ENCODE assay signal across 9 cellular contexts in the genomic region with DNA sequence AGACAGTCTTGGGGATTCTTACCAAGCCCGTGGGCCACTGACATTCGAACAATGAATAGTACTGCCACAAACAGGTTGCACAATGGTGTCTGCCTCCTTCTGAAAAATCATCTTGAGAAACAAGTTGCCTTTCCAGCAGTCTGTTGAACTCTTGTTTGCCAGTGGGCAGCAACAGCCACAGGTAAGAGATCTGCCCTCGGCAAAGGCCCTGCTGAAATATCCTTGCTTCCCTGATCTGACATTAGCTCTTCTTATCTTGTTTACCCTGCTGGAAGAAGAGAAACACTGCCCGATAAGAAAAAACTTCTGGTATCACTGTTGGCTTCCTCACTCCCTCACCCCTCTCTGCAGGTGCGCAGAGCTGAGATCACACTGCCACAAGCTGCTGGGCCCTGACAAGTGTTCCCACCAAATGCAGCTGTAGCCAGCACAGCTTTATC. TPM values are rescaled to one million over a fixed set of nuclear protein-coding genes. Genes with fewer than 3 reads are reported as not detected.
A peak's percentile ranks its signal among the peaks of the same experiment; 100 is the strongest.
DNase-seq lines count a peak whose midpoint lies in the region; ATAC-seq and TF ChIP-seq lines count a peak whose summit lies in the region.
"Had no signal": no experiment of that assay in that cellular context is flagged by ENCODE, and none has a peak within 500 bp of the region (broad histone marks: within the 10 kb centered on the region; RNA-seq: fewer than 3 reads in every experiment).

No MANE protein-coding gene starts in this region.

- TF ChIP-seq POLR2A in erythroblast (IDR thresholded peaks at IDR 0.05; ENCODE audit: low read length): no peak

- DNase-seq in NOMO-1 treated with dmso at 0.1 percent for 144 hours (lab: John Stamatoyannopoulos, UW; ENCODE audit: unreplicated experiment): peak; percentile 7
- peak; percentile 61 to 86 for DNase-seq in erythroblast (lab: John Stamatoyannopoulos, UW)
- peak; percentile 51 for DNase-seq in renal cortical epithelial cell (ENCODE audit: low read depth)
- DNase-seq in activated T-helper 2 cell treated with anti-CD3 and anti-CD28 coated beads, Interferon-gamma antibody, Interleukin-2, Interleukin-4, amounts not matched to agents 10 μg/mL and 5 μg/mL and 100 μg/mL, durations not matched to agents 14 hours and 24 hours and 36 hours (ENCODE audit: low spot score): no peak
- no peak for DNase-seq in stimulated activated CD4-positive, alpha-beta T cell treated with anti-CD3 and anti-CD28 coated beads, Interleukin-1b, Interleukin-23, amount 100 ng/mL, for 48 hours
- DNase-seq in BE2C: no peak
- DNase-seq: RPMI8226 had no signal

- ATAC-seq in HG02610 (IDR thresholded peaks at IDR 0.05; ENCODE audit: unreplicated experiment) (peak; percentile 51), GM18520 (IDR thresholded peaks at IDR 0.05; ENCODE audit: unreplicated experiment) (no peak)

- intact Hi-C loops in activated T-helper 2 cell treated with anti-CD3 and anti-CD28 coated beads, Interferon-gamma antibody, Interleukin-2, Interleukin-4, amounts not matched to agents 10 μg/mL and 5 μg/mL and 100 μg/mL, durations not matched to agents 14 hours and 24 hours and 36 hours (cut with micrococcal nuclease): no loop called here

- no peak overlapping the region for H3K27ac Mint-ChIP-seq in activated T-helper 2 cell treated with anti-CD3 and anti-CD28 coated beads, Interferon-gamma antibody, Interleukin-2, Interleukin-4, amounts not matched to agents 10 μg/mL and 5 μg/mL and 100 μg/mL, durations not matched to agents 14 hours and 24 hours and 36 hours

- H3K36me3 Mint-ChIP-seq in activated T-helper 2 cell treated with anti-CD3 and anti-CD28 coated beads, Interferon-gamma antibody, Interleukin-2, Interleukin-4, amounts not matched to agents 10 μg/mL and 5 μg/mL and 100 μg/mL, durations not matched to agents 14 hours and 24 hours and 36 hours (ENCODE audit: low read depth): no peaks in the 10 kb centered on the region

- H3K4me3 ChIP-seq in BE2C (ENCODE audit: low read depth, low read length): no peak overlapping the region

- no peak for TF ChIP-seq CTCF in BE2C (IDR thresholded peaks at IDR 0.05; ENCODE audit: low read depth, low read length)

- peaks cover 20% of the 10 kb centered on the region for H3K4me1 Mint-ChIP-seq in activated T-helper 2 cell treated with anti-CD3 and anti-CD28 coated beads, Interferon-gamma antibody, Interleukin-2, Interleukin-4, amounts not matched to agents 10 μg/mL and 5 μg/mL and 100 μg/mL, durations not matched to agents 14 hours and 24 hours and 36 hours (ENCODE audit: low read depth)

- no peaks in the 10 kb centered on the region for H3K4me1 ChIP-seq in BE2C

- peaks cover 13% of the 10 kb centered on the region for H3K27me3 ChIP-seq in BE2C

- H3K27me3 Mint-ChIP-seq in activated T-helper 2 cell treated with anti-CD3 and anti-CD28 coated beads, Interferon-gamma antibody, Interleukin-2, Interleukin-4, amounts not matched to agents 10 μg/mL and 5 μg/mL and 100 μg/mL, durations not matched to agents 14 hours and 24 hours and 36 hours (ENCODE audit: low read depth): no peaks in the 10 kb centered on the region

- no peaks in the 10 kb centered on the region for H3K36me3 ChIP-seq in BE2C

- no peaks in the 10 kb centered on the region for H3K9me3 Mint-ChIP-seq in activated T-helper 2 cell treated with anti-CD3 and anti-CD28 coated beads, Interferon-gamma antibody, Interleukin-2, Interleukin-4, amounts not matched to agents 10 μg/mL and 5 μg/mL and 100 μg/mL, durations not matched to agents 14 hours and 24 hours and 36 hours

- no peak overlapping the region for H3K4me3 Mint-ChIP-seq in activated T-helper 2 cell treated with anti-CD3 and anti-CD28 coated beads, Interferon-gamma antibody, Interleukin-2, Interleukin-4, amounts not matched to agents 10 μg/mL and 5 μg/mL and 100 μg/mL, durations not matched to agents 14 hours and 24 hours and 36 hours (ENCODE audit: low read depth)

- no peaks in the 10 kb centered on the region for H3K9me3 ChIP-seq in BE2C

RNA-seq across cellular contexts. Expression of a gene that starts 2.0 kb away (rescaled TPM):
- 84.4 and 92.7 TPM in 2 replicates for total RNA-seq in renal cortical epithelial cell
- 36.0 and 40.7 TPM in 2 replicates for total RNA-seq in activated T-helper 2 cell treated with anti-CD3 and anti-CD28 coated beads, Interferon-gamma antibody, Interleukin-2, Interleukin-4, amounts not matched to agents 10 μg/mL and 5 μg/mL and 100 μg/mL, durations not matched to agents 14 hours and 24 hours and 36 hours
- 1.2 TPM for polyA plus RNA-seq in BE2C (2012; ENCODE audit: insufficient read depth, insufficient read length, low read depth)

Comparison
In these comparisons a context has a peak if more than half of its experiments do, and no peak if none do; other contexts are left out.
1. DNase-seq: peak in NOMO-1 treated with dmso at 0.1 percent for 144 hours (single experiment), erythroblast (2 of 2) and renal cortical epithelial cell (single experiment); none in activated T-helper 2 cell treated with anti-CD3 and anti-CD28 coated beads, Interferon-gamma antibody, Interleukin-2, Interleukin-4, amounts not matched to agents 10 μg/mL and 5 μg/mL and 100 μg/mL, durations not matched to agents 14 hours and 24 hours and 36 hours (single experiment), stimulated activated CD4-positive, alpha-beta T cell treated with anti-CD3 and anti-CD28 coated beads, Interleukin-1b, Interleukin-23, amount 100 ng/mL, for 48 hours (single experiment) and BE2C (single experiment).